In genomic region chr2:181639686-181640085, GRCh38 we compare ENCODE assay signal across 9 cellular contexts. TPM values are rescaled to one million over a fixed set of nuclear protein-coding genes. Genes with fewer than 3 reads are reported as not detected.
"Had no signal": no experiment of that assay in that cellular context is flagged by ENCODE, and none has a peak within 500 bp of the region (broad histone marks: within the 10 kb centered on the region; RNA-seq: fewer than 3 reads in every experiment).

No MANE protein-coding gene starts in this region.

- FAIRE-seq: G401.6, GM12878, GM12891, GM12892, GM18507, GM19239 had no signal

- H3K4me3 ChIP-seq: GM12878 had no signal

- DNase-seq: GDM1, GF-D8 had no signal

- ATAC-seq: GM12878 had no signal

RNA-seq across cellular contexts. Expression of gene CERKL, which starts 17.2 kb away (rescaled TPM):
- total RNA-seq: G401 had no signal

RNA-seq across cellular contexts. Expression of gene NEUROD1, which starts 40.6 kb away (rescaled TPM):
- total RNA-seq: G401, GM12878 had no signal
- polyA plus RNA-seq: GM12878 had no signal
